1 cellular context compared by ENCODE assay signal in genomic region chr5:75236322-75237316, GRCh38.
A peak's percentile ranks its signal among the peaks of the same experiment; 100 is the strongest.
TF ChIP-seq lines count a peak whose summit lies in the region.

A gene with protein sequence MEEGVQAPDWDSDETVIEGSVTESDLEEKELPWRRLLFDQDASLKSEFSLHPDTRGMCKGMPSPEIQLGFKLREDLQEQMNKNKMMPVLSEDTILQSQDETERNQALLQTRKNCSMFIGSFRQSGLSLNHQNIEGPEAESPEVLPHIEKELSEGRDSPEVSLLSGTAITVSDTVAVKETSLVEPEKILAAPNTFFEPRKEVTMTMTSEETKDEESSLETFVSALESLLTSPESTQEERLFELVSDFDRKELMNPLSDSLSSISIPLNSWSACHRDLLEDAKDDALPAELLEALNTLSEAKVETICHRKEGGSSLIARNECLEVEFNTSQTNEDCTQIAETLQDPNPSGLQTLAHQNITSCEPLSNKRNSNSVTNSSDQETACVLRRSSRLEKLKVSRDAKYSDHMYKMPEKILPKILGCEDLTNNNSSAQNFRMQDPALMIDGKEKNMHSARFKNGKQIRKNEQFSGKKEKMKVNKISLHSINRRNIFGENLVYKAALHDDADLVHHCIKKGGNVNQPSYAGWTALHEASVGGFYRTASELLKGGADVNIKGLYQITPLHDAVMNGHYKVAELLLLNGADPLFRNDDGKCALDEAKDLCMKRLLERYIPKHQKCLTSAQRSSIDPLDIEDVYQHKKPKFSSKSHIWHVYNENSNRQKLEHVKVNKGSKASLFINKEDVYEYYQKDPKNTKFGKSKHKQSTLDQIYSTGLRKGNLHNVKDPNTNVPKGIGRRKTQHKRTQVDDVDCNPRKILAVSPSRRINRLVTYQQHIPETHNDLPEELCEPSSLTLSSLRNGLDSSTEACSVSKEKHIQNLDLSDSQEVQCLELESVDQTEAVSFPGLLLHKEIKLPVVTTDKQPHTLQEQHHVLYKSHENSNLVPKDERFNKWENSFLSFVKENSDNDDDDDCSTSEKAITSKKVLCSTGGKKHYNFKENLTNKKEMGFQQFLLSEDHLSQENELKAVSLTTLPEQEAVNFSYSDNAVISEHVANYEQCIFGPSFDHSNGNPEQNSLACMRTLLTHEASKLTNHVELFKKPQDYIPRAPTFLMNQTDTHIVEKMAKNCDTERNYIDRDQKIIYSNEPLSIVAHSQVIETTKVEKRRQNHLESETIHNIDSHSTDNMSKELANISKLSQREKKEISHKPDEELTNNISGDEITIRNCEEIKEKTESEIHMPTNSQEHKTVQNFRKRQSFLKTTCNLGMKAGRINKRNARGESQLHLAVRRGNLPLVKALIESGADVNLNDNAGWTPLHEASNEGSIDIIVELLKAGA (N-terminal part only) (minus strand): TSS chr5:75236878. CDS start chr5:75236686, 192 bp downstream.

TF ChIP-seq in HEK293, 187 proteins besides CTCF, POLR2A, EP300 and RAD21 (continued from another document):
- TF ChIP-seq, protein P1, sequence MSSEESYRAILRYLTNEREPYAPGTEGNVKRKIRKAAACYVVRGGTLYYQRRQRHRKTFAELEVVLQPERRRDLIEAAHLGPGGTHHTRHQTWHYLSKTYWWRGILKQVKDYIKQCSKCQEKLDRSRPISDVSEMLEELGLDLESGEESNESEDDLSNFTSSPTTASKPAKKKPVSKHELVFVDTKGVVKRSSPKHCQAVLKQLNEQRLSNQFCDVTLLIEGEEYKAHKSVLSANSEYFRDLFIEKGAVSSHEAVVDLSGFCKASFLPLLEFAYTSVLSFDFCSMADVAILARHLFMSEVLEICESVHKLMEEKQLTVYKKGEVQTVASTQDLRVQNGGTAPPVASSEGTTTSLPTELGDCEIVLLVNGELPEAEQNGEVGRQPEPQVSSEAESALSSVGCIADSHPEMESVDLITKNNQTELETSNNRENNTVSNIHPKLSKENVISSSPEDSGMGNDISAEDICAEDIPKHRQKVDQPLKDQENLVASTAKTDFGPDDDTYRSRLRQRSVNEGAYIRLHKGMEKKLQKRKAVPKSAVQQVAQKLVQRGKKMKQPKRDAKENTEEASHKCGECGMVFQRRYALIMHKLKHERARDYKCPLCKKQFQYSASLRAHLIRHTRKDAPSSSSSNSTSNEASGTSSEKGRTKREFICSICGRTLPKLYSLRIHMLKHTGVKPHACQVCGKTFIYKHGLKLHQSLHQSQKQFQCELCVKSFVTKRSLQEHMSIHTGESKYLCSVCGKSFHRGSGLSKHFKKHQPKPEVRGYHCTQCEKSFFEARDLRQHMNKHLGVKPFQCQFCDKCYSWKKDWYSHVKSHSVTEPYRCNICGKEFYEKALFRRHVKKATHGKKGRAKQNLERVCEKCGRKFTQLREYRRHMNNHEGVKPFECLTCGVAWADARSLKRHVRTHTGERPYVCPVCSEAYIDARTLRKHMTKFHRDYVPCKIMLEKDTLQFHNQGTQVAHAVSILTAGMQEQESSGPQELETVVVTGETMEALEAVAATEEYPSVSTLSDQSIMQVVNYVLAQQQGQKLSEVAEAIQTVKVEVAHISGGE (tag by site-specific recombination; conservative IDR thresholded peaks at IDR 0.05; ENCODE audit: low read depth), result 0 out of 2 replicates have a peak, but pooled peaks have one; percentile 35
- TF ChIP-seq ZSCAN23 (tag by site-specific recombination; IDR thresholded peaks at IDR 0.05), result no peak
- TF ChIP-seq ZSCAN4 (tag by site-specific recombination; IDR thresholded peaks at IDR 0.05), result no peak
